Comparison of ENCODE assay signal across 11 cellular contexts in the genomic region with DNA sequence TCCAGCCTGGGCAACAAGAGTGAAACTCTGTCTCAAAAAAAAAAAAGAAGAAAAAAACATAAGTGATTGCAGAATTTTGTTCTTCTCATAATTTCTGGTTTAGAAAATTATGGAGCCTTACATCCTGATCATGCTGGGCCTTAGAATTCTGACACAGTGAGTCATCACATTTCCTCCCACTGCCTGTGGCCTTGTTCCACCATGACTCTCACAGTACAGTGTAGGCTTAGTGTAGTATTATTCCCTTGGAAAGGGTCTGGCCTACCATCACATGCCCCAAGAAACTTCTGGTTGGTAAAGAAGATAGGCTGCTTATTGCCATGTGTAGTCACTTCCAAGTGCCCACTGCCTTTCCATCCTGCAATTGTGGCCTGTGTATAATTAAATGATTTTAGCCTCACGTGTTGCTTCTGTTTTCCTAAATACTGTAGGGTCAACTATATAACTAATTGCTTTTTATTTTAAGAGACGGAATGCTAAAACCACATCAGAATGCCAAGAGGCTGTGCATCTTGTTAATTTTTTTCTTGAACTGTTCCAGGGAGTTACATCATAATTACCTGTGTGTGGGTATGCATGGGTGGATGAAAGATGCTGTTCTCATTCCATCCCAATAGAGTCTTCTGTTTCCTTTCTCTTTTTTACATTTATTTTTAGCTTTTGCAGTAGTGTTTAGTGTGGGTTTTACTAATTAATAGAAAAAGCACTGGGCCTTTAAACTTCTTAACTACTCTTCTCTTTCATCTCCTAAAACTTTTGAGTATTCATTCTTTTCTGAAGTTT. TPM values are rescaled to one million over a fixed set of nuclear protein-coding genes. Genes with fewer than 3 reads are reported as not detected.
DNase-seq lines count a peak whose midpoint lies in the region; ATAC-seq and TF ChIP-seq lines count a peak whose summit lies in the region.
"Had no signal": no experiment of that assay in that cellular context is flagged by ENCODE, and none has a peak within 500 bp of the region (broad histone marks: within the 10 kb centered on the region; RNA-seq: fewer than 3 reads in every experiment).

No MANE protein-coding gene starts in this region.

- CTCF ChIA-PET in activated CD8-positive, alpha-beta memory T cell treated with anti-CD3 and anti-CD28 coated beads, Interleukin-2, amount 10 ng/mL, durations not matched to agents 7 days and 5 days (lab: Charles Lee): no interaction called here
- CTCF ChIA-PET in SK-N-SH (lab: Yijun Ruan, JAX): interaction anchor here (0.7 kb wide), 1 partner anchor 9 kb away, joined by 3 read pairs; no protein-coding TSS in a partner anchor

- POLR2A ChIA-PET in SK-N-SH (lab: Yijun Ruan, JAX): no interaction called here

- H3K9me3 ChIP-seq in SK-N-SH: no peaks in the 10 kb centered on the region
- H3K9me3 ChIP-seq: suprapubic skin had no signal

- WGBS in SK-N-SH (ENCODE audit: low lambda C conversion rate): 94% methylated on average over 2 of the region's 2 CpGs

- peaks cover 13% of the 10 kb centered on the region for H3K4me1 Mint-ChIP-seq in activated CD8-positive, alpha-beta memory T cell treated with anti-CD3 and anti-CD28 coated beads, Interleukin-2, amount 10 ng/mL, durations not matched to agents 7 days and 5 days

- TF ChIP-seq CTCF in SK-N-SH (IDR thresholded peaks at IDR 0.05): no peak

- no peak overlapping the region for H2AFZ ChIP-seq in SK-N-SH (ENCODE audit: low read depth)

- peak overlapping the region; percentile 11 for H3K27ac Mint-ChIP-seq in activated CD8-positive, alpha-beta memory T cell treated with anti-CD3 and anti-CD28 coated beads, Interleukin-2, amount 10 ng/mL, durations not matched to agents 7 days and 5 days

- DNase-seq in activated CD8-positive, alpha-beta memory T cell treated with anti-CD3 and anti-CD28 coated beads, Interleukin-2, amount 10 ng/mL, durations not matched to agents 7 days and 5 days: no peak
- DNase-seq in activated CD8-positive, alpha-beta memory T cell treated with anti-CD3 and anti-CD28 coated beads, Interleukin-2, amount 50 U/mL, for 4 hours: no peak
- DNase-seq in SK-N-SH (no peak), fibroblast of gingiva (ENCODE audit: low read depth) (peak; percentile 78), NK-92 (lab: John Stamatoyannopoulos, UW; ENCODE audit: unreplicated experiment) (no peak), NCI-H2029 (lab: John Stamatoyannopoulos, UW) (no peak)
- no peak for DNase-seq in stimulated activated naive CD8-positive, alpha-beta T cell treated with anti-CD3 and anti-CD28 coated beads, Interleukin-15, Interleukin-2, amounts not matched to agents 100 U/mL and 50 U/mL, for 24 hours
- DNase-seq: CD4-positive, CD25-positive, alpha-beta regulatory T cell; NCI-H510A had no signal

- H3K27me3 Mint-ChIP-seq in activated CD8-positive, alpha-beta memory T cell treated with anti-CD3 and anti-CD28 coated beads, Interleukin-2, amount 10 ng/mL, durations not matched to agents 7 days and 5 days: no peaks in the 10 kb centered on the region
- H3K27me3 Mint-ChIP-seq: CD4-positive, CD25-positive, alpha-beta regulatory T cell had no signal

- no peaks in the 10 kb centered on the region for H3K9me2 ChIP-seq in SK-N-SH

- peak overlapping the region; percentile 30; the same call in 1 of the 2 replicates for H3K9ac ChIP-seq in SK-N-SH

- H3K4me3 ChIP-seq in SK-N-SH (ENCODE audit: low read depth in 2 of 2, low read length in 1 of 2): no peak overlapping the region
- H3K4me3 ChIP-seq: suprapubic skin had no signal

- no peaks in the 10 kb centered on the region for H4K20me1 ChIP-seq in SK-N-SH (ENCODE audit: insufficient read depth)

- H3K79me2 ChIP-seq in SK-N-SH (ENCODE audit: insufficient read depth): 0 out of 2 replicates have a peak, but pooled peaks cover 9% of the 10 kb centered on the region

- H3K36me3 ChIP-seq in SK-N-SH (replicated peaks in 1 of 2; ENCODE audit: control insufficient read depth in 1 of 2, insufficient read depth in 2 of 2, low read length in 1 of 2): peaks cover 61 to 70% of the 10 kb centered on the region in 2 experiments

- H3K4me3 Mint-ChIP-seq in activated CD8-positive, alpha-beta memory T cell treated with anti-CD3 and anti-CD28 coated beads, Interleukin-2, amount 10 ng/mL, durations not matched to agents 7 days and 5 days: no peak overlapping the region
- H3K4me3 Mint-ChIP-seq: CD4-positive, CD25-positive, alpha-beta regulatory T cell had no signal

- H3K9me3 Mint-ChIP-seq in activated CD8-positive, alpha-beta memory T cell treated with anti-CD3 and anti-CD28 coated beads, Interleukin-2, amount 10 ng/mL, durations not matched to agents 7 days and 5 days (ENCODE audit: low read depth): no peaks in the 10 kb centered on the region
- H3K9me3 Mint-ChIP-seq: CD4-positive, CD25-positive, alpha-beta regulatory T cell had no signal

- no peaks in the 10 kb centered on the region for H3K27me3 ChIP-seq in SK-N-SH (ENCODE audit: insufficient read depth)
- H3K27me3 ChIP-seq: suprapubic skin had no signal

- TF ChIP-seq EP300 in SK-N-SH (IDR thresholded peaks at IDR 0.05; ENCODE audit: borderline replicate concordance in 1 of 2, low read depth in 1 of 2, low read length in 1 of 2): no peak

- peaks cover 0 to 17% of the 10 kb centered on the region in 2 experiments; a peak in 1 of 4 replicates for H3K4me1 ChIP-seq in SK-N-SH (ENCODE audit: control insufficient read depth in 1 of 2, insufficient read depth in 2 of 2, low read depth in 1 of 2, low read length in 1 of 2)

- peaks cover 32% of the 10 kb centered on the region for H3F3A ChIP-seq in SK-N-SH (replicated peaks; ENCODE audit: insufficient read depth)

- peak overlapping the region; percentile 29; the same call in 1 of the 2 replicates for H3K4me2 ChIP-seq in SK-N-SH

- H3K36me3 Mint-ChIP-seq in activated CD8-positive, alpha-beta memory T cell treated with anti-CD3 and anti-CD28 coated beads, Interleukin-2, amount 10 ng/mL, durations not matched to agents 7 days and 5 days: peaks cover 47% of the 10 kb centered on the region

- ATAC-seq in activated CD8-positive, alpha-beta memory T cell treated with anti-CD3 and anti-CD28 coated beads, Interleukin-2, amount 10 ng/mL, durations not matched to agents 7 days and 5 days: no peak
- peak; percentile 79 for ATAC-seq in stimulated activated naive CD8-positive, alpha-beta T cell treated with anti-CD3 and anti-CD28 coated beads, Interleukin-15, Interleukin-2, amounts not matched to agents 100 U/mL and 50 U/mL, for 24 hours
- ATAC-seq in GM21786 (IDR thresholded peaks at IDR 0.05; ENCODE audit: unreplicated experiment): no peak

- no peak for TF ChIP-seq RAD21 in SK-N-SH (IDR thresholded peaks at IDR 0.05; ENCODE audit: low read length)

- H3K27ac ChIP-seq in SK-N-SH (ENCODE audit: low read depth in 2 of 2, low read length in 1 of 2): peak overlapping the region; percentile 40 to 85; a peak in 3 of 4 replicates
- H3K27ac ChIP-seq: suprapubic skin had no signal

TF ChIP-seq in SK-N-SH, 30 proteins besides CTCF, POLR2A, EP300 and RAD21 (continues in another document):
- TF ChIP-seq SIN3A (IDR thresholded peaks at IDR 0.05; ENCODE audit: borderline replicate concordance, low read depth, low read length) (no peak), SMC3 (IDR thresholded peaks at IDR 0.05; ENCODE audit: low read depth, low read length) (no peak), FOSL2 (IDR thresholded peaks at IDR 0.05; ENCODE audit: borderline replicate concordance, low read depth) (peak; percentile 79; the same call in 1 of the 2 replicates), RXRA (IDR thresholded peaks at IDR 0.05; ENCODE audit: borderline replicate concordance, low read depth) (no peak), EZH2phosphoT487 (IDR thresholded peaks at IDR 0.05; ENCODE audit: borderline replicate concordance, low read depth) (no peak), RCOR1 (IDR thresholded peaks at IDR 0.05; ENCODE audit: low read length) (no peak), TCF12 (IDR thresholded peaks at IDR 0.05) (0 out of 2 replicates have a peak, but pooled peaks have one; percentile 15), MAX (IDR thresholded peaks at IDR 0.05; ENCODE audit: low read depth) (peak; percentile 33; the same call in 1 of the 2 replicates), YY1 (IDR thresholded peaks at IDR 0.05; ENCODE audit: low read depth) (peak; percentile 53; the same call in 1 of the 2 replicates), NFIC (IDR thresholded peaks at IDR 0.05; ENCODE audit: borderline replicate concordance) (no peak), GATA2 (CRISPR knock-in tag; IDR thresholded peaks at IDR 0.05) (no peak), TAF1 (IDR thresholded peaks at IDR 0.05; ENCODE audit: borderline replicate concordance, low read depth, low read length) (no peak), MXI1 (IDR thresholded peaks at IDR 0.05; ENCODE audit: low read depth, low read length) (no peak)

RNA-seq across cellular contexts. Expression of gene OGFOD1, which starts 25.9 kb away (rescaled TPM):
- total RNA-seq in activated CD8-positive, alpha-beta memory T cell treated with anti-CD3 and anti-CD28 coated beads, Interleukin-2, amount 10 ng/mL, durations not matched to agents 7 days and 5 days: 10 to 100 TPM; 41.9 to 63.1 TPM
- 29.9 and 35.6 TPM in 2 replicates for polyA plus RNA-seq in SK-N-SH (2012; rRNA removed)
- polyA plus RNA-seq in SK-N-SH (2012; cell fraction: cytosol; rRNA removed): 43.8 and 54.4 TPM in 2 replicates
- polyA plus RNA-seq in SK-N-SH (2012; cell fraction: nucleus; rRNA removed): 20.1 and 31.0 TPM in 2 replicates

RNA-seq across cellular contexts. Expression of gene NUDT21, which starts 26.2 kb away (rescaled TPM):
- 100 to 1,000 TPM; 242 to 279 TPM for total RNA-seq in activated CD8-positive, alpha-beta memory T cell treated with anti-CD3 and anti-CD28 coated beads, Interleukin-2, amount 10 ng/mL, durations not matched to agents 7 days and 5 days
- 42.2 and 45.5 TPM in 2 replicates for polyA plus RNA-seq in SK-N-SH (2012; rRNA removed)
- polyA plus RNA-seq in SK-N-SH (2012; cell fraction: cytosol; rRNA removed): 58.7 and 79.2 TPM in 2 replicates
- polyA plus RNA-seq in SK-N-SH (2012; cell fraction: nucleus; rRNA removed): 20.0 and 29.9 TPM in 2 replicates

RNA-seq across cellular contexts. Expression of gene BBS2, which starts 42.5 kb away (rescaled TPM):
- 1 to 10 TPM; 6.2 to 8.2 TPM for total RNA-seq in activated CD8-positive, alpha-beta memory T cell treated with anti-CD3 and anti-CD28 coated beads, Interleukin-2, amount 10 ng/mL, durations not matched to agents 7 days and 5 days
- polyA plus RNA-seq in SK-N-SH (2012; rRNA removed): 74.3 and 93.5 TPM in 2 replicates
- 70.3 and 97.7 TPM in 2 replicates for polyA plus RNA-seq in SK-N-SH (2012; cell fraction: cytosol; rRNA removed)
- polyA plus RNA-seq in SK-N-SH (2012; cell fraction: nucleus; rRNA removed): 116 and 206 TPM in 2 replicates

RNA-seq across cellular contexts. Expression of gene AMFR, which starts 51.9 kb away (rescaled TPM):
- total RNA-seq in activated CD8-positive, alpha-beta memory T cell treated with anti-CD3 and anti-CD28 coated beads, Interleukin-2, amount 10 ng/mL, durations not matched to agents 7 days and 5 days: 10 to 100 TPM; 48.9 to 54.2 TPM
- polyA plus RNA-seq in SK-N-SH (2012; rRNA removed): 52.9 and 65.3 TPM in 2 replicates
- polyA plus RNA-seq in SK-N-SH (2012; cell fraction: cytosol; rRNA removed): 40.4 and 50.6 TPM in 2 replicates
- polyA plus RNA-seq in SK-N-SH (2012; cell fraction: nucleus; rRNA removed): 56.5 and 61.3 TPM in 2 replicates
